ENCODE assay signal across 34 cellular contexts in genomic region chr9:125949247-125949646, GRCh38.
DNase-seq lines count a peak whose midpoint lies in the region; ATAC-seq and TF ChIP-seq lines count a peak whose summit lies in the region.
"Had no signal": no experiment of that assay in that cellular context is flagged by ENCODE, and none has a peak within 500 bp of the region (broad histone marks: within the 10 kb centered on the region; RNA-seq: fewer than 3 reads in every experiment).

No MANE protein-coding gene starts in this region.

- H3K36me3 ChIP-seq in SK-N-SH (replicated peaks in 1 of 2; ENCODE audit: control insufficient read depth in 1 of 2, insufficient read depth in 2 of 2, low read length in 1 of 2) (peaks cover 33 to 53% of the 10 kb centered on the region in 2 experiments), testis (ENCODE audit: low read depth, missing control alignments) (no peaks in the 10 kb centered on the region)
- H3K36me3 ChIP-seq: esophagus muscularis mucosa, Peyer's patch, thyroid gland had no signal

- no peak overlapping the region for H3K4me3 ChIP-seq in SK-N-SH (ENCODE audit: low read depth in 2 of 2, low read length in 1 of 2)
- no peak overlapping the region for H3K4me3 ChIP-seq in testis
- H3K4me3 ChIP-seq: esophagus muscularis mucosa, Peyer's patch, psoas muscle, smooth muscle cell, thyroid gland had no signal

- no peak for TF ChIP-seq EP300 in SK-N-SH (IDR thresholded peaks at IDR 0.05; ENCODE audit: borderline replicate concordance in 1 of 2, low read depth in 1 of 2, low read length in 1 of 2)

- H3K27ac Mint-ChIP-seq in HFFc6 = peak overlapping the region; percentile 11; the same call in 1 of the 2 replicates
- H3K27ac Mint-ChIP-seq: activated CD4-positive, alpha-beta memory T cell treated with anti-CD3 and anti-CD28 coated beads, Interleukin-2, amount 10 ng/mL, durations not matched to agents 7 days and 5 days; activated naive CD4-positive, alpha-beta T cell treated with anti-CD3 and anti-CD28 coated beads, Interleukin-2, amount 50 U/mL, for 24 hours; effector memory CD8-positive, alpha-beta T cell; mesothelial cell of epicardium; naive thymus-derived CD8-positive, alpha-beta T cell; T-helper 17 cell had no signal

- no peaks in the 10 kb centered on the region for H4K20me1 ChIP-seq in SK-N-SH (ENCODE audit: insufficient read depth)

- ATAC-seq in HG03175 (IDR thresholded peaks at IDR 0.05; ENCODE audit: unreplicated experiment) = no peak
- ATAC-seq: effector memory CD8-positive, alpha-beta T cell; left lobe of liver; naive thymus-derived CD8-positive, alpha-beta T cell; psoas muscle; stimulated activated naive CD8-positive, alpha-beta T cell treated with anti-CD3 and anti-CD28 coated beads, Interleukin-15, amount 100 ng/mL, for 72 hours; T-helper 17 cell had no signal

- TF ChIP-seq POLR2A in testis (IDR thresholded peaks at IDR 0.05) = no peak

- no peak overlapping the region for H2AFZ ChIP-seq in SK-N-SH (ENCODE audit: low read depth)

- CTCF ChIA-PET in SK-N-SH (lab: Yijun Ruan, JAX) = no interaction called here

- POLR2A ChIA-PET in SK-N-SH (lab: Yijun Ruan, JAX) = no interaction called here

- H3K36me3 Mint-ChIP-seq in HFFc6 (ENCODE audit: low read depth) = peaks cover 26% of the 10 kb centered on the region

- H3K27ac ChIP-seq in SK-N-SH (ENCODE audit: low read depth in 2 of 2, low read length in 1 of 2) (no peak overlapping the region), testis (no peak overlapping the region)
- H3K27ac ChIP-seq: esophagus muscularis mucosa, KMS-11, Peyer's patch, psoas muscle, thyroid gland had no signal

- no peaks in the 10 kb centered on the region for H3K27me3 ChIP-seq in SK-N-SH (ENCODE audit: insufficient read depth)
- H3K27me3 ChIP-seq in testis = no peaks in the 10 kb centered on the region
- H3K27me3 ChIP-seq: esophagus muscularis mucosa, Peyer's patch, thyroid gland had no signal

- no peak overlapping the region for H3K4me2 ChIP-seq in SK-N-SH
- H3K4me2 ChIP-seq: KMS-11, smooth muscle cell had no signal

- H3K9me3 Mint-ChIP-seq in HFFc6 = peaks cover 12% of the 10 kb centered on the region
- H3K9me3 Mint-ChIP-seq: activated naive CD4-positive, alpha-beta T cell treated with anti-CD3 and anti-CD28 coated beads, Interleukin-2, amount 50 U/mL, for 24 hours had no signal

- peak; percentile 48 for DNase-seq in A172 (ENCODE audit: low spot score)
- DNase-seq in HFFc6 = peak; percentile 9
- no peak for DNase-seq in SK-N-SH
- DNase-seq in glomerular visceral epithelial cell (ENCODE audit: extremely low spot score) = peak; percentile 14
- DNase-seq in MV-4-11 (lab: John Stamatoyannopoulos, UW) = no peak
- no peak for DNase-seq in testis
- no peak for DNase-seq in DMS79 (lab: John Stamatoyannopoulos, UW)
- DNase-seq: activated CD4-positive, alpha-beta memory T cell treated with anti-CD3 and anti-CD28 coated beads, Interleukin-2, amount 10 ng/mL, durations not matched to agents 7 days and 5 days; activated CD4-positive, CD25-positive, alpha-beta regulatory T cell treated with anti-CD3 and anti-CD28 coated beads, Interleukin-2, amount 50 U/mL, for 72 hours; activated CD8-positive, alpha-beta memory T cell treated with anti-CD3 and anti-CD28 coated beads, Interleukin-2, amount 50 U/mL, for 48 hours; anterior cingulate cortex; cortex of kidney; DMS153; effector memory CD8-positive, alpha-beta T cell; foreskin melanocyte; H7; naive thymus-derived CD8-positive, alpha-beta T cell; NCI-H1694 treated with DMSO at 0.1 percent for 48 hours; NCI-H526; nucleus accumbens; psoas muscle; stimulated activated CD4-positive, alpha-beta T cell treated with anti-CD3 and anti-CD28 coated beads, Interleukin-1b, Interleukin-23, amount 100 ng/mL, for 48 hours; stimulated activated CD8-positive, alpha-beta memory T cell treated with anti-CD3 and anti-CD28 coated beads, Interleukin-4, amount 100 ng/mL, for 48 hours; stimulated activated naive CD8-positive, alpha-beta T cell treated with anti-CD3 and anti-CD28 coated beads, Interleukin-15, amount 100 ng/mL, for 72 hours; T-helper 17 cell; thyroid gland had no signal

- no peak for TF ChIP-seq CTCF in HFFc6 (IDR thresholded peaks at IDR 0.05)
- TF ChIP-seq CTCF in SK-N-SH (IDR thresholded peaks at IDR 0.05) = no peak
- no peak for TF ChIP-seq CTCF in testis (IDR thresholded peaks at IDR 0.05)

- H3K79me2 ChIP-seq in SK-N-SH (ENCODE audit: insufficient read depth) = peaks cover 22% of the 10 kb centered on the region

- TF ChIP-seq RAD21 in SK-N-SH (IDR thresholded peaks at IDR 0.05; ENCODE audit: low read length) = no peak

- H3K4me3 Mint-ChIP-seq in HFFc6 = no peak overlapping the region
- H3K4me3 Mint-ChIP-seq: activated CD4-positive, alpha-beta memory T cell treated with anti-CD3 and anti-CD28 coated beads, Interleukin-2, amount 10 ng/mL, durations not matched to agents 7 days and 5 days; activated naive CD4-positive, alpha-beta T cell treated with anti-CD3 and anti-CD28 coated beads, Interleukin-2, amount 50 U/mL, for 24 hours; effector memory CD8-positive, alpha-beta T cell; mesothelial cell of epicardium; naive thymus-derived CD8-positive, alpha-beta T cell; stimulated activated naive CD8-positive, alpha-beta T cell treated with anti-CD3 and anti-CD28 coated beads, Interleukin-15, amount 100 ng/mL, for 72 hours; T-helper 17 cell had no signal

- no peak overlapping the region for H3K9ac ChIP-seq in SK-N-SH
- H3K9ac ChIP-seq: KMS-11 had no signal

- peaks cover 21% of the 10 kb centered on the region for H3K4me1 Mint-ChIP-seq in HFFc6 (ENCODE audit: low read depth)
- H3K4me1 Mint-ChIP-seq: activated CD4-positive, alpha-beta memory T cell treated with anti-CD3 and anti-CD28 coated beads, Interleukin-2, amount 10 ng/mL, durations not matched to agents 7 days and 5 days; activated naive CD4-positive, alpha-beta T cell treated with anti-CD3 and anti-CD28 coated beads, Interleukin-2, amount 50 U/mL, for 24 hours; mesothelial cell of epicardium; stimulated activated naive CD8-positive, alpha-beta T cell treated with anti-CD3 and anti-CD28 coated beads, Interleukin-15, amount 100 ng/mL, for 72 hours; T-helper 17 cell had no signal

- H3K9me3 ChIP-seq in SK-N-SH = 0 out of 2 replicates have a peak, but pooled peaks cover 10% of the 10 kb centered on the region
- no peaks in the 10 kb centered on the region for H3K9me3 ChIP-seq in testis
- H3K9me3 ChIP-seq: Peyer's patch, psoas muscle, thyroid gland had no signal

- intact Hi-C loops in testis (cut with DNase I; ENCODE audit: low total_unique reads) = no loop called here

- no peaks in the 10 kb centered on the region; the same call in 1 of the 2 replicates for H3K27me3 Mint-ChIP-seq in HFFc6 (ENCODE audit: insufficient read depth)
- H3K27me3 Mint-ChIP-seq: activated CD4-positive, alpha-beta memory T cell treated with anti-CD3 and anti-CD28 coated beads, Interleukin-2, amount 10 ng/mL, durations not matched to agents 7 days and 5 days; activated naive CD4-positive, alpha-beta T cell treated with anti-CD3 and anti-CD28 coated beads, Interleukin-2, amount 50 U/mL, for 24 hours; effector memory CD8-positive, alpha-beta T cell; naive thymus-derived CD8-positive, alpha-beta T cell; stimulated activated naive CD8-positive, alpha-beta T cell treated with anti-CD3 and anti-CD28 coated beads, Interleukin-15, amount 100 ng/mL, for 72 hours; T-helper 17 cell had no signal

- H3K9me2 ChIP-seq in SK-N-SH = no peaks in the 10 kb centered on the region

- H3F3A ChIP-seq in SK-N-SH (replicated peaks; ENCODE audit: insufficient read depth) = peaks cover 14% of the 10 kb centered on the region

- 23% methylated on average over 2 of the region's 2 CpGs for WGBS in SK-N-SH (ENCODE audit: low lambda C conversion rate)
- WGBS in testis, 2 donors = 66 to 76% methylated on average over 2 of the region's 2 CpGs

- peaks cover 0 to 4% of the 10 kb centered on the region in 2 experiments; a peak in 2 of 4 replicates for H3K4me1 ChIP-seq in SK-N-SH (ENCODE audit: control insufficient read depth in 1 of 2, insufficient read depth in 2 of 2, low read depth in 1 of 2, low read length in 1 of 2)
- H3K4me1 ChIP-seq in testis = no peaks in the 10 kb centered on the region
- H3K4me1 ChIP-seq: Peyer's patch, psoas muscle, thyroid gland had no signal

TF ChIP-seq in SK-N-SH, 30 proteins besides CTCF, POLR2A, EP300 and RAD21:
- no peak for TF ChIP-seq USF1 (IDR thresholded peaks at IDR 0.05; ENCODE audit: borderline replicate concordance, low read depth)
- TF ChIP-seq MXI1 (IDR thresholded peaks at IDR 0.05; ENCODE audit: low read depth, low read length) = no peak
- 0 out of 2 replicates have a peak, but pooled peaks have one; percentile 38 for TF ChIP-seq TEAD4 (IDR thresholded peaks at IDR 0.05; ENCODE audit: borderline replicate concordance, insufficient read depth)
- TF ChIP-seq PBX3 (IDR thresholded peaks at IDR 0.05) = 0 out of 2 replicates have a peak, but pooled peaks have one; percentile 19
- 0 out of 2 replicates have a peak, but pooled peaks have one; percentile 12 for TF ChIP-seq NFIC (IDR thresholded peaks at IDR 0.05; ENCODE audit: borderline replicate concordance)
- TF ChIP-seq TCF12 (IDR thresholded peaks at IDR 0.05) = 0 out of 2 replicates have a peak, but pooled peaks have one; percentile 7

Comparison
In these comparisons a context has a peak if more than half of its experiments do, and no peak if none do; other contexts are left out.
1. DNase-seq: peak in A172 (single experiment), HFFc6 (single experiment) and glomerular visceral epithelial cell (single experiment); none in SK-N-SH (single experiment), MV-4-11 (single experiment), testis (single experiment) and DMS79 (single experiment).